Comparison of ENCODE assay signal across 27 cellular contexts in genomic region chr9:5301544-5301943, GRCh38. TPM values are rescaled to one million over a fixed set of nuclear protein-coding genes. Genes with fewer than 3 reads are reported as not detected.
DNase-seq lines count a peak whose midpoint lies in the region; ATAC-seq and TF ChIP-seq lines count a peak whose summit lies in the region.
"Had no signal": no experiment of that assay in that cellular context is flagged by ENCODE, and none has a peak within 500 bp of the region (broad histone marks: within the 10 kb centered on the region; RNA-seq: fewer than 3 reads in every experiment).

No MANE protein-coding gene starts in this region.

- H3K4me2 ChIP-seq in neural progenitor cell: no peak overlapping the region
- H3K4me2 ChIP-seq: smooth muscle cell had no signal

- peaks cover 5% of the 10 kb centered on the region for H3K36me3 Mint-ChIP-seq in activated T-cell treated with anti-CD3 and anti-CD28 coated beads, Interleukin-2, amount 50 U/mL, for 24 hours (ENCODE audit: low read depth)
- H3K36me3 Mint-ChIP-seq in activated naive CD8-positive, alpha-beta T cell: peaks cover 2% of the 10 kb centered on the region
- H3K36me3 Mint-ChIP-seq in neural progenitor cell: no peaks in the 10 kb centered on the region

- H3K4me3 Mint-ChIP-seq in activated T-cell treated with anti-CD3 and anti-CD28 coated beads, Interleukin-2, amount 50 U/mL, for 24 hours: peak overlapping the region; percentile 41
- peak overlapping the region; percentile 39 for H3K4me3 Mint-ChIP-seq in activated naive CD8-positive, alpha-beta T cell
- no peak overlapping the region for H3K4me3 Mint-ChIP-seq in neural progenitor cell

- H3K27ac ChIP-seq in neural progenitor cell: no peak overlapping the region
- H3K27ac ChIP-seq: heart left ventricle, SJSA1, stomach, transverse colon, VCaP had no signal

- H3K4me1 ChIP-seq in neural progenitor cell: no peaks in the 10 kb centered on the region
- H3K4me1 ChIP-seq: SJSA1 had no signal

- H4K20me1 ChIP-seq in neural progenitor cell (ENCODE audit: low read depth): no peaks in the 10 kb centered on the region

- no peaks in the 10 kb centered on the region for H3F3A ChIP-seq in neural progenitor cell (ENCODE audit: low read depth)

- H3K27me3 Mint-ChIP-seq in activated T-cell treated with anti-CD3 and anti-CD28 coated beads, Interleukin-2, amount 50 U/mL, for 24 hours: no peaks in the 10 kb centered on the region
- H3K27me3 Mint-ChIP-seq in activated naive CD8-positive, alpha-beta T cell: no peaks in the 10 kb centered on the region
- H3K27me3 Mint-ChIP-seq in neural progenitor cell (ENCODE audit: insufficient read depth, low read depth): no peaks in the 10 kb centered on the region
- H3K27me3 Mint-ChIP-seq: naive B cell had no signal

- H3K9me3 Mint-ChIP-seq in activated T-cell treated with anti-CD3 and anti-CD28 coated beads, Interleukin-2, amount 50 U/mL, for 24 hours: peaks cover 12% of the 10 kb centered on the region
- no peaks in the 10 kb centered on the region for H3K9me3 Mint-ChIP-seq in activated naive CD8-positive, alpha-beta T cell (ENCODE audit: low read depth)
- peaks cover 8% of the 10 kb centered on the region for H3K9me3 Mint-ChIP-seq in neural progenitor cell

- H3K4me1 Mint-ChIP-seq in activated T-cell treated with anti-CD3 and anti-CD28 coated beads, Interleukin-2, amount 50 U/mL, for 24 hours (ENCODE audit: low read depth): peaks cover 23% of the 10 kb centered on the region
- H3K4me1 Mint-ChIP-seq in activated naive CD8-positive, alpha-beta T cell (ENCODE audit: low read depth): peaks cover 21% of the 10 kb centered on the region
- H3K4me1 Mint-ChIP-seq in neural progenitor cell: no peaks in the 10 kb centered on the region

- no peaks in the 10 kb centered on the region for H3K36me3 ChIP-seq in neural progenitor cell
- H3K36me3 ChIP-seq: heart left ventricle, SJSA1, stomach, transverse colon had no signal

- no peaks in the 10 kb centered on the region for H3K27me3 ChIP-seq in neural progenitor cell
- H3K27me3 ChIP-seq: heart left ventricle, SJSA1, stomach, transverse colon had no signal

- no peak for TF ChIP-seq CTCF in neural progenitor cell (IDR thresholded peaks at IDR 0.05)

- H3K9me3 ChIP-seq in neural progenitor cell (ENCODE audit: low read depth): no peaks in the 10 kb centered on the region
- H3K9me3 ChIP-seq: heart left ventricle, SJSA1, stomach, transverse colon had no signal

- no peak overlapping the region for H3K4me3 ChIP-seq in neural progenitor cell
- H3K4me3 ChIP-seq: heart left ventricle, SJSA1, smooth muscle cell, stomach, transverse colon had no signal

- ATAC-seq in GM19455 (IDR thresholded peaks at IDR 0.05; ENCODE audit: unreplicated experiment): no peak
- ATAC-seq: activated T-cell treated with anti-CD3 and anti-CD28 coated beads, Interleukin-2, amount 50 U/mL, for 4 hours; heart left ventricle; left colon had no signal

- no peak for DNase-seq in activated T-cell treated with anti-CD3 and anti-CD28 coated beads, Interleukin-2, amount 50 U/mL, for 24 hours
- DNase-seq in activated T-cell treated with anti-CD3 and anti-CD28 coated beads, Interleukin-2, amount 50 U/mL, for 48 hours: no peak
- DNase-seq in HT1080 (ENCODE audit: low read depth) (peak; percentile 10), neural progenitor cell (ENCODE audit: low spot score) (no peak), T1000 (lab: John Stamatoyannopoulos, UW) (no peak)
- DNase-seq in stimulated activated CD4-positive, alpha-beta T cell treated with anti-CD3 and anti-CD28 coated beads, Interleukin-4, amount 100 ng/mL, for 1 hour: no peak
- DNase-seq: activated CD4-positive, alpha-beta T cell treated with anti-CD3 and anti-CD28 coated beads, Interleukin-2, amount 50 U/mL, for 4 hours; activated T-cell treated with anti-CD3 and anti-CD28 coated beads, Interleukin-2, amount 50 U/mL, for 4 hours; amniotic stem cell; H7; heart left ventricle; KBM-7; left colon; mesendoderm; naive B cell; NCI-H524; stimulated activated CD4-positive, alpha-beta T cell treated with anti-CD3 and anti-CD28 coated beads, Interleukin-2, amount 100 ng/mL, for 48 hours; stomach; transverse colon had no signal

- no peak overlapping the region for H3K27ac Mint-ChIP-seq in activated T-cell treated with anti-CD3 and anti-CD28 coated beads, Interleukin-2, amount 50 U/mL, for 24 hours
- H3K27ac Mint-ChIP-seq in activated naive CD8-positive, alpha-beta T cell: peak overlapping the region; percentile 41
- H3K27ac Mint-ChIP-seq in neural progenitor cell: peak overlapping the region; percentile 25

- H2AFZ ChIP-seq in neural progenitor cell (replicated peaks): no peak overlapping the region

- H3K79me2 ChIP-seq in neural progenitor cell (ENCODE audit: low read depth): no peaks in the 10 kb centered on the region

- H3K9ac ChIP-seq in neural progenitor cell: no peak overlapping the region

RNA-seq across cellular contexts. Expression of gene RLN2, which starts 3.0 kb away (rescaled TPM):
- total RNA-seq in HT1080 (2014; rRNA removed; shearing (Covaris generic)): not detected in 2 replicates
- not detected in 2 replicates for polyA plus RNA-seq in HT1080 (2015; cell fraction: cytosol; rRNA removed)
- not detected in 2 replicates for polyA plus RNA-seq in HT1080 (2015; cell fraction: nucleus; rRNA removed)
- total RNA-seq in neural progenitor cell (ENCODE audit: low replicate concordance): 5.0 and 12.6 TPM in 2 replicates
- total RNA-seq: A673, osteoblast, SJSA1, transverse colon had no signal
- polyA plus RNA-seq: BJ had no signal

RNA-seq across cellular contexts. Expression of gene RLN1, which starts 38.1 kb away (rescaled TPM):
- not detected in 2 replicates for total RNA-seq in HT1080 (2014; rRNA removed; shearing (Covaris generic))
- not detected in 2 replicates for polyA plus RNA-seq in HT1080 (2015; cell fraction: cytosol; rRNA removed)
- polyA plus RNA-seq in HT1080 (2015; cell fraction: nucleus; rRNA removed): not detected in 2 replicates
- 1.5 and 2.2 TPM in 2 replicates for total RNA-seq in neural progenitor cell (ENCODE audit: low replicate concordance)
- total RNA-seq: A673, osteoblast, SJSA1, smooth muscle cell, stomach had no signal
- polyA plus RNA-seq: BJ, smooth muscle cell had no signal
